ENCODE assay signal across 28 cellular contexts in the genomic region with DNA sequence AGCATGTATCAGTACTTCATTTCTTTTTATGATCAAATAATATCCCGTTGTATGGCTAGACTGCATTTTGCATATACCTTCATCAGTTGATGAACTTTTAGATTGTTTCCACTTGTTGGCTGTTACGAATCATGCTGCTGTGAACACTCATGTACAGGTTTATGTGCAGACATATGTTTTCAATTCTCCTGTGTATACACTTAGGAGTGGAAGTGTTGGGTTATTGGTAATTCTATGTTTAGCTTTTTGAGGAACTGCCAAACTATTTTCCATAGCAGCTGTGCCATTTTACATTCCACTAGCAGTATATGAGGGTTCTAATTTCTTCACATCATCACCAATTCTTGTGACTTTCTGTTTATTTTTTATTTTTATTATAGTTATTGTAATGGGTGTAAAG.
"Had no signal": no experiment of that assay in that cellular context is flagged by ENCODE, and none has a peak within 500 bp of the region (broad histone marks: within the 10 kb centered on the region; RNA-seq: fewer than 3 reads in every experiment).

No MANE protein-coding gene starts in this region.

- H3K4me2 ChIP-seq: SK-N-SH had no signal

- DNase-seq: activated CD4-positive, alpha-beta memory T cell treated with anti-CD3 and anti-CD28 coated beads for 36 hours; activated CD4-positive, alpha-beta T cell treated with anti-CD3 and anti-CD28 coated beads, Interleukin-2, amount 10 ng/mL, durations not matched to agents 7 days and 5 days; activated CD4-positive, CD25-positive, alpha-beta regulatory T cell; activated gamma-delta T cell treated with Interleukin-2 at 50 U/mL for 16 hours; activated naive CD4-positive, alpha-beta T cell treated with anti-CD3 and anti-CD28 coated beads, Interleukin-2, amount 10 ng/mL, durations not matched to agents 7 days and 5 days; activated naive CD8-positive, alpha-beta T cell treated with anti-CD3 and anti-CD28 coated beads, Interleukin-2, amount 50 U/mL, for 24 hours; activated T-cell treated with anti-CD3 and anti-CD28 coated beads, Interleukin-2, amount 50 U/mL, for 48 hours; amniotic stem cell; body of pancreas; MG63; NCI-H1105 treated with DMSO at 0.1 percent for 48 hours; NCI-H146; NCI-H1930; NCI-H2107; NCI-H510A treated with DMSO at 0.1 percent for 48 hours; NCI-H69; NK-92 treated with Interleukin-12 subunit alpha and Interleukin-12 subunit beta, amount 100 ng/mL, for 24 hours; OCI-M1; Right ventricle myocardium superior; RPMI8226; SJCRH30; SK-N-SH; T-helper 1 cell had no signal

- FAIRE-seq: bronchial epithelial cell had no signal

- H3K9me3 ChIP-seq: ascending aorta, body of pancreas, MG63, SJCRH30, SK-N-SH had no signal

- H3K9me3 Mint-ChIP-seq: activated CD4-positive, alpha-beta memory T cell treated with anti-CD3 and anti-CD28 coated beads for 36 hours; activated naive CD4-positive, alpha-beta T cell treated with anti-CD3 and anti-CD28 coated beads, Interleukin-2, amount 10 ng/mL, durations not matched to agents 7 days and 5 days; activated T-helper 2 cell treated with anti-CD3 and anti-CD28 coated beads, Interferon-gamma antibody, Interleukin-2, Interleukin-4, amounts not matched to agents 10 μg/mL and 5 μg/mL and 100 μg/mL, durations not matched to agents 14 hours and 24 hours and 36 hours had no signal

- H3K4me3 ChIP-seq: ascending aorta, body of pancreas, MG63, SJCRH30 had no signal

- ATAC-seq: activated naive CD8-positive, alpha-beta T cell treated with anti-CD3 and anti-CD28 coated beads, Interleukin-2, amount 50 U/mL, for 24 hours; body of pancreas; Panc1 had no signal

- H3K27me3 Mint-ChIP-seq: activated CD4-positive, alpha-beta memory T cell treated with anti-CD3 and anti-CD28 coated beads for 36 hours; activated CD4-positive, alpha-beta T cell treated with anti-CD3 and anti-CD28 coated beads, Interleukin-2, amount 10 ng/mL, durations not matched to agents 7 days and 5 days; activated naive CD8-positive, alpha-beta T cell treated with anti-CD3 and anti-CD28 coated beads, Interleukin-2, amount 50 U/mL, for 24 hours had no signal

- H3K36me3 ChIP-seq: ascending aorta, MG63, SJCRH30 had no signal

- H3K4me1 ChIP-seq: body of pancreas had no signal

- H3K27ac Mint-ChIP-seq: activated CD4-positive, alpha-beta memory T cell treated with anti-CD3 and anti-CD28 coated beads for 36 hours; activated CD4-positive, alpha-beta T cell treated with anti-CD3 and anti-CD28 coated beads, Interleukin-2, amount 10 ng/mL, durations not matched to agents 7 days and 5 days; activated naive CD4-positive, alpha-beta T cell treated with anti-CD3 and anti-CD28 coated beads, Interleukin-2, amount 10 ng/mL, durations not matched to agents 7 days and 5 days; activated naive CD8-positive, alpha-beta T cell treated with anti-CD3 and anti-CD28 coated beads, Interleukin-2, amount 50 U/mL, for 24 hours; activated T-helper 2 cell treated with anti-CD3 and anti-CD28 coated beads, Interferon-gamma antibody, Interleukin-2, Interleukin-4, amounts not matched to agents 10 μg/mL and 5 μg/mL and 100 μg/mL, durations not matched to agents 14 hours and 24 hours and 36 hours had no signal

- H3K36me3 Mint-ChIP-seq: activated CD4-positive, alpha-beta memory T cell treated with anti-CD3 and anti-CD28 coated beads for 36 hours; activated naive CD4-positive, alpha-beta T cell treated with anti-CD3 and anti-CD28 coated beads, Interleukin-2, amount 10 ng/mL, durations not matched to agents 7 days and 5 days had no signal

- H3K27me3 ChIP-seq: ascending aorta, body of pancreas, MG63, SJCRH30 had no signal

- H3K4me3 Mint-ChIP-seq: activated CD4-positive, alpha-beta memory T cell treated with anti-CD3 and anti-CD28 coated beads for 36 hours; activated CD4-positive, alpha-beta T cell treated with anti-CD3 and anti-CD28 coated beads, Interleukin-2, amount 10 ng/mL, durations not matched to agents 7 days and 5 days; activated naive CD4-positive, alpha-beta T cell treated with anti-CD3 and anti-CD28 coated beads, Interleukin-2, amount 10 ng/mL, durations not matched to agents 7 days and 5 days; activated naive CD8-positive, alpha-beta T cell treated with anti-CD3 and anti-CD28 coated beads, Interleukin-2, amount 50 U/mL, for 24 hours had no signal

- H3K27ac ChIP-seq: ascending aorta, body of pancreas, SJCRH30, VCaP had no signal

- H3K9ac ChIP-seq: SK-N-SH had no signal
